9 cellular contexts compared by ENCODE assay signal in the genomic region with DNA sequence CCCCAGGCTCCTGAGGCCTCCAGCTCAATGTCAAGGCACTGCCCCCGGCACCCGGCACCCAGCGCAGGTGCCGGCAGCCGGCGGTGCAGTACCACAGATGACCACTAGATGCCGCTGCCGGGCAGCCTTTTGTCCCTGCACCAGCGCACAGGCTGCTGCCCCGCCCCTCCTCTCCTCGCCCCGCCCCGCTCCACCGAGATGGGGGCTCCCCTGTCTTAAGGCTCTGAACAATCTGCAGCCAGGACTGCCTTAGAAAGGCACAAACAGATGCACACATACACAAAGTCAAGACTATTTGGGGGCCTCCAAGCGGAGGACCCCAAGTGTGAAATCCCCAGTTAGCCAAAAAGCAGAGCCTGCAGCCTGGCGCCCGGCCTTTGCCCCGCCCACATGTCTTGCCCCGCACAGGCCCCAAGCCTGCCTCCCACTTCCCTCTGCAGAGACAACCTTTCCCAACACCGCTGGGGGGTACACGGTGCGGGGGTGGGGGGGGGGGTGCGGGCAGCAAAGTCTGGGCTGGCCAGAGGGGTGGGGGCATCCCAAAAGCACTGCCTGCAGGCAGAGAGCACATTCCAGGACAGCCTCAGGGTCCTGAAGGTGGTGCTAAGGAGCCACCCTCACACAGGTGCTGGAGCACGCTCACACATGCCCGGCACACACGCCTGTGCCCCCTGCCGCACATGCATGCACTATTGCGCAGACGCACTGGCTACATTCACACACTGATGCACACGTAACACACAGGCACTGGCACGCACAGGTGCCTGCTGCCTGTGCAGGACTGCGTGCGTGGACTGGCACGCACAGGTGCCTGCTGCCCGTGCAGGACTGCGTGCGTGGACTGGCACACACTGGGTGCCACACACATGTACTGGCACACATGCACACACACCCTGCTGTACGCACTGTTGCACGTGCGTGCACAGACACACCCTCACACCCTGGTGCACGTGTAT. TPM values are rescaled to one million over a fixed set of nuclear protein-coding genes. Genes with fewer than 3 reads are reported as not detected.
DNase-seq lines count a peak whose midpoint lies in the region; TF ChIP-seq lines count a peak whose summit lies in the region.
"Had no signal": no experiment of that assay in that cellular context is flagged by ENCODE, and none has a peak within 500 bp of the region (broad histone marks: within the 10 kb centered on the region; RNA-seq: fewer than 3 reads in every experiment).

No MANE protein-coding gene starts in this region.

- H3K4me1 ChIP-seq in trophoblast cell (ENCODE audit: control insufficient read depth in 1 of 2, insufficient read depth in 2 of 2, low read length in 2 of 2), result no peaks in the 10 kb centered on the region

- H3K14ac ChIP-seq in trophoblast cell (ENCODE audit: low read length), result no peak overlapping the region

- H3K23ac ChIP-seq in trophoblast cell (ENCODE audit: low read length), result no peak overlapping the region

- no peak overlapping the region for H2AFZ ChIP-seq in trophoblast cell (ENCODE audit: insufficient read depth, low read length, poor library complexity)

- peaks cover 14% of the 10 kb centered on the region for H3K36me3 Mint-ChIP-seq in type B pancreatic cell

- no peak overlapping the region for H3K4ac ChIP-seq in trophoblast cell (ENCODE audit: low read depth, low read length)

- DNase-seq in NCI-H510A treated with DMSO at 0.1 percent for 48 hours (lab: John Stamatoyannopoulos, UW) (peak; percentile 27), NCI-H510A (lab: John Stamatoyannopoulos, UW) (no peak), HT-29 (ENCODE audit: low spot score) (peak; percentile 86), SK-N-DZ (ENCODE audit: low spot score) (peak; percentile 35), glomerular visceral epithelial cell (ENCODE audit: extremely low spot score) (peak; percentile 74), trophoblast cell (peak; percentile 59 to 85), type B pancreatic cell (ENCODE audit: extremely low spot score, unreplicated experiment) (peak; percentile 88)
- peak; percentile 80 for DNase-seq in activated gamma-delta T cell treated with anti-CD3 and anti-CD28 coated beads, Interleukin-2, amount 50 U/mL, for 16 hours (ENCODE audit: low read depth)

- peak; percentile 100 for TF ChIP-seq CTCF in type B pancreatic cell (conservative IDR thresholded peaks at IDR 0.05)

- H4K12ac ChIP-seq in trophoblast cell (ENCODE audit: low read depth, low read length), result no peak overlapping the region

- peak overlapping the region; percentile 65 for H3K4me3 Mint-ChIP-seq in type B pancreatic cell

- H4K91ac ChIP-seq in trophoblast cell (ENCODE audit: low read depth, low read length), result no peak overlapping the region

- H3K79me2 ChIP-seq in trophoblast cell (ENCODE audit: control insufficient read depth, insufficient read depth, low read length, poor library complexity), result no peaks in the 10 kb centered on the region

- no peak overlapping the region for H2BK120ac ChIP-seq in trophoblast cell (ENCODE audit: insufficient read depth, low read length, poor library complexity)

- H2AK5ac ChIP-seq in trophoblast cell (ENCODE audit: low read length), result no peak overlapping the region

- H4K8ac ChIP-seq in trophoblast cell (ENCODE audit: low read depth, low read length), result no peak overlapping the region

- no CpG with 5 or more reads among the region's 41 CpGs for WGBS in trophoblast cell (ENCODE audit: extremely low coverage, insufficient coverage, insufficient read length)

- no peaks in the 10 kb centered on the region for H3K27me3 ChIP-seq in trophoblast cell (ENCODE audit: insufficient read depth, low read length)

- peak overlapping the region; percentile 42 for H3K4me3 ChIP-seq in trophoblast cell (ENCODE audit: low read depth, low read length)
- H3K4me3 ChIP-seq: skin epidermis had no signal

- peaks cover 6% of the 10 kb centered on the region for H3K9me3 ChIP-seq in trophoblast cell (ENCODE audit: insufficient read depth, low read depth, low read length)

- H2BK12ac ChIP-seq in trophoblast cell (ENCODE audit: low read length), result no peak overlapping the region

- no peak overlapping the region for H3K18ac ChIP-seq in trophoblast cell (ENCODE audit: low read length)

- no peak overlapping the region for H3K27ac ChIP-seq in trophoblast cell (ENCODE audit: low read depth, low read length)
- H3K27ac ChIP-seq: skin epidermis had no signal

- H3K36me3 ChIP-seq in trophoblast cell (ENCODE audit: control insufficient read depth in 1 of 2, insufficient read depth in 2 of 2, low read length in 2 of 2), result no peaks in the 10 kb centered on the region

- peak overlapping the region; percentile 43 for H3K4me2 ChIP-seq in trophoblast cell (ENCODE audit: low read length)

- H3K4me1 Mint-ChIP-seq in type B pancreatic cell (ENCODE audit: unreplicated experiment), result peaks cover 4% of the 10 kb centered on the region

- no peak overlapping the region for H2BK5ac ChIP-seq in trophoblast cell (ENCODE audit: low read depth, low read length, poor library complexity)

- H3K27me3 Mint-ChIP-seq in type B pancreatic cell, result no peaks in the 10 kb centered on the region

- H3K27ac Mint-ChIP-seq in type B pancreatic cell, result no peak overlapping the region

- H3K9ac ChIP-seq in trophoblast cell (ENCODE audit: low read length), result no peak overlapping the region

- H3K9me3 Mint-ChIP-seq in type B pancreatic cell, result peaks cover 9% of the 10 kb centered on the region

- no peaks in the 10 kb centered on the region for H3K79me1 ChIP-seq in trophoblast cell (ENCODE audit: low read length)

RNA-seq across cellular contexts. Expression of a gene that starts 37.1 kb away (rescaled TPM):
- 124 and 137 TPM in 2 replicates for total RNA-seq in HT-29 (2014; rRNA removed; shearing (Covaris generic))
- polyA plus RNA-seq in SK-N-DZ (2014; cell fraction: cytosol; rRNA removed), result 1.9 and 2.3 TPM in 2 replicates
- 5.9 and 8.2 TPM in 2 replicates for polyA plus RNA-seq in SK-N-DZ (2014; cell fraction: nucleus; rRNA removed)
- polyA plus RNA-seq in trophoblast cell (2013), result 6.2 and 6.3 TPM in 2 replicates
- total RNA-seq in type B pancreatic cell (ENCODE audit: low replicate concordance), result 16.1 and 28.9 TPM in 2 replicates
